9 cellular contexts compared by ENCODE assay signal in the genomic region with DNA sequence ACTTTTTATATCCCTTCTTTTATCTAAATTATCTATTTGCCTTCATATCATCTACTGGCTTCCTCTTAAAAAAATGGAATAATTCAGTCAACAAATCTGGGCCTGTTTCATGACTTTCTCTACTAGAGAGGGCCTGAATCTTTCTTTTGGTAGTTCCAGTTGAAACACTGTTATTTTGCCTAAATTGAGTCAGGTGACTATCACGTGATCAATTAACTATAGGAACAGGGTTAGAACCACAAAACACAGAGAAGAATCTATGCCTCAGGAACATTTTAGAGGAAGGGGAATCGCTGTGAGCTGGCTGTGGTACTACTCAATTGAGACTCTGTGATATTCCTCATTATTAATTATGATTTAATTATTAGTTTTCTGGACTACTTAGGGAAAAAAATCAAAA.
"Had no signal": no experiment of that assay in that cellular context is flagged by ENCODE, and none has a peak within 500 bp of the region (broad histone marks: within the 10 kb centered on the region; RNA-seq: fewer than 3 reads in every experiment).

No MANE protein-coding gene starts in this region.

- DNase-seq: GM23248, H7, HFFc6, IMR-90, Kasumi-1, KG1 had no signal

- H3K4me3 ChIP-seq: GM23248, HAP-1 had no signal

- H3K4me1 ChIP-seq: HAP-1 had no signal

- H3K9ac ChIP-seq: GM23248 had no signal

- H3K27ac ChIP-seq: GM23248, HL-60 had no signal

- H3K4me3 Mint-ChIP-seq: HFFc6 had no signal

- H3K27ac Mint-ChIP-seq: HFFc6 had no signal

- H3K9me3 ChIP-seq: HAP-1 had no signal

- H3K36me3 ChIP-seq: HAP-1 had no signal

- ATAC-seq: HCT116 had no signal

- H2AFZ ChIP-seq: GM23248 had no signal
